8 cellular contexts compared by ENCODE assay signal in the genomic region with DNA sequence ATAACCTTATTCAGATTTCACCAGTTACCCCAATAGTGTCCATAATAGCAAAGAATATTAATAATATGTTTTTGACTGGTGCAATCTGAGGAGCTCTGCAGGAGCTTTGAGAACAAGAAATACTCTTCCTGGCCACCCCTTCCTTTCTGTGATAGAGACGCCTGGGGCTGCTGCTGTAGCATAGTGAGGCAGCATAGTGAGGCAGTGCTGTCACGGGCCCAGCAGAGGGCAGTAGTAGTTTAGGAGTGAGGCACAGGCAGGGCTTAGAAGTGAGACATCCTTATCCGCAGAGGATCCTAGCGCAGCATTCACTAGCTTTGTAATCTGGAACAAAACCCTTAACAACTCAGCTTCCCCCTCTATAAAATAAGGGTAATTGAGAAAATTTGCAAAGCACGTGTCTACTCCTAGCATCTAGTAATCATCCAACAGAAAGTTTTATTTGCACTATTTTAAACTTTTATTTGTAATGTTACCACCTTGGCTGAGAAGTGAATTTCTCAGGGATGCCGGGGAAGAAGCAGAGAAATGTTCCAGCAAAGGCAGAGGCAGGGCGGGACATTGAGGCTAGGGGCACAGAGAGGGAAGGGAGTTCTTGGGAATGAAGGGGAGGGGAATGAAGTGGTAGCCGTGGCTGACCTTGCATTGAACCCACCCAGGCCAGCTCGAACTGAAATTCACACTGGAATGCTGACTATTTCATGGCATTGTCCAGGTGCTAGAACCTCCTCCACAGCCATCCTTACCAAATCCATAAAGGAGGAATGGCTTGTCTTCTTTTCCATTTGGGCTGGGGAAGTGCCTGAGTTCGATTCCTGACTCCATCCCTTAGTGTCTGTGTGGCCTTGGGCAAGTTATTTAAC.
DNase-seq lines count a peak whose midpoint lies in the region; TF ChIP-seq lines count a peak whose summit lies in the region.

No MANE protein-coding gene starts in this region.

- H3K27me3 Mint-ChIP-seq in type B pancreatic cell: no peaks in the 10 kb centered on the region

- H3K4me2 ChIP-seq in parathyroid adenoma (ENCODE audit: low read length): no peak overlapping the region

- DNase-seq in GDM1 (lab: John Stamatoyannopoulos, UW) (peak; percentile 48), H7 (peak; percentile 84), MG63 (peak; percentile 61), SJSA1 (ENCODE audit: low read depth in 1 of 2, low spot score in 2 of 2) (peak; percentile 54 to 75), germinal center (ENCODE audit: low spot score) (peak; percentile 74), type B pancreatic cell (ENCODE audit: extremely low spot score, unreplicated experiment) (peak; percentile 79)
- DNase-seq in activated gamma-delta T cell treated with anti-CD3 and anti-CD28 coated beads, Interleukin-2, amount 50 U/mL, for 16 hours (ENCODE audit: low read depth): peak; percentile 38

- peak overlapping the region; percentile 31 for H3K27ac Mint-ChIP-seq in type B pancreatic cell

- no peak overlapping the region for H3K27ac ChIP-seq in SJSA1
- no peak overlapping the region for H3K27ac ChIP-seq in parathyroid adenoma

- peaks cover 4% of the 10 kb centered on the region for H3K9me3 Mint-ChIP-seq in type B pancreatic cell

- H3K4me1 Mint-ChIP-seq in type B pancreatic cell (ENCODE audit: unreplicated experiment): peaks cover 13% of the 10 kb centered on the region

- no peaks in the 10 kb centered on the region for H3K79me2 ChIP-seq in parathyroid adenoma

- no peak overlapping the region for H3K4me3 ChIP-seq in H7 (ENCODE audit: insufficient read depth, low read depth, low read length)
- no peak overlapping the region for H3K4me3 ChIP-seq in MG63
- no peak overlapping the region for H3K4me3 ChIP-seq in SJSA1
- H3K4me3 ChIP-seq in parathyroid adenoma (ENCODE audit: low read depth, low read length): no peak overlapping the region

- H3K9me3 ChIP-seq in MG63 (no peaks in the 10 kb centered on the region), SJSA1 (replicated peaks) (no peaks in the 10 kb centered on the region), parathyroid adenoma (ENCODE audit: control insufficient read depth, low read length) (no peaks in the 10 kb centered on the region)

- no peaks in the 10 kb centered on the region for H3K4me1 ChIP-seq in SJSA1 (replicated peaks)
- no peaks in the 10 kb centered on the region for H3K4me1 ChIP-seq in parathyroid adenoma

- no peak overlapping the region for H3K9ac ChIP-seq in parathyroid adenoma

- TF ChIP-seq CTCF in parathyroid adenoma (IDR thresholded peaks at IDR 0.05): peak; percentile 76
- peak; percentile 95 for TF ChIP-seq CTCF in type B pancreatic cell (conservative IDR thresholded peaks at IDR 0.05)

- peaks cover 3% of the 10 kb centered on the region for H3K36me3 Mint-ChIP-seq in type B pancreatic cell

- H3K27me3 ChIP-seq in H7 (ENCODE audit: control insufficient read depth, insufficient read depth, low read length) (no peaks in the 10 kb centered on the region), MG63 (no peaks in the 10 kb centered on the region), SJSA1 (replicated peaks) (no peaks in the 10 kb centered on the region), parathyroid adenoma (ENCODE audit: control insufficient read depth, insufficient read depth, low read length) (no peaks in the 10 kb centered on the region)

- H3K36me3 ChIP-seq in H7 (replicated peaks; ENCODE audit: control insufficient read depth, insufficient read depth, low read length): no peaks in the 10 kb centered on the region; the same call in 1 of the 2 replicates
- no peaks in the 10 kb centered on the region for H3K36me3 ChIP-seq in MG63
- no peaks in the 10 kb centered on the region for H3K36me3 ChIP-seq in SJSA1
- no peaks in the 10 kb centered on the region for H3K36me3 ChIP-seq in parathyroid adenoma (ENCODE audit: control insufficient read depth, insufficient read depth, low read length)

- H3K4me3 Mint-ChIP-seq in type B pancreatic cell: peak overlapping the region; percentile 14

- no peak overlapping the region for H2AFZ ChIP-seq in parathyroid adenoma
